In the genomic region with DNA sequence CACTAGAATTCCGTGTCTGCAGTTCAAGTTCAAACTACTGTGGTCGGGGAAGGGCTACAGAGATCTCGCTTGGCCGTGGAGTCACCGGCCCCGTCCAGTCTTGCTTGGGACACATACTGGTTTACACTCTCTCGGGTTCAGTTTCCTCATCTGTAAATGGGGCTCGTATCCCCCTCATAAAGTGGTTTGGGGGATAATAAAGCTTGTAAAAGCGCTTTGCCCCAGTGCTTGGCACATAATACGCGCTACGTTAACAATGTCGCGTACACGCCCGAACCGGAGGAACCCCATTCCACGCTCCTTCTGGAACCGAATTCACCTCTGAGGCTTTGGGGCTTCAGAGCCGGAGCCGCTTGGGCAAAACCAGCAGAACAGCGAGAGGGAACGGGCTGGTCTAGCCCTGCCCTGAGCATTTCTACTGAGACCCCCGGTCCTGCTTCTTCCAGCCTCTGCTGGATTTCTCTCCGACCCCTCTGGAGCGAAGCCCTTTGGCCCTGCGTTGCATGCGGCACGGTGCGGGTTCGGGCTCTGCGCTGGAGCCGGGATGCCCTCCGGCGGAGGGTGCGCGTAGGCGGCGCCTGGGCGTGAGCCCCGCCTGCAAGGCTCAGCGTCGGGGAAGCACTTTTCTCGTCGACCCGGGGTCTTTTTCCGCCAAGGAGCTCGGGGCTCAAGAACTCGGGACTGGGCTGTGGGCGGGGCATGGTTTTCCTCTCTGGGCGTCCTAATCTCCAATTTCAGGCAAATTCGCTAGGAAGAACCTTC, we compare ENCODE assay signal across 1 cellular context.
TF ChIP-seq lines count a peak whose summit lies in the region.

No MANE protein-coding gene starts in this region.

TF ChIP-seq in SK-N-SH, 30 proteins besides CTCF, POLR2A, EP300 and RAD21:
- TF ChIP-seq RXRA (IDR thresholded peaks at IDR 0.05; ENCODE audit: borderline replicate concordance, low read depth) (no peak), EZH2phosphoT487 (IDR thresholded peaks at IDR 0.05; ENCODE audit: borderline replicate concordance, low read depth) (peak; percentile 69)
